In the genomic region with DNA sequence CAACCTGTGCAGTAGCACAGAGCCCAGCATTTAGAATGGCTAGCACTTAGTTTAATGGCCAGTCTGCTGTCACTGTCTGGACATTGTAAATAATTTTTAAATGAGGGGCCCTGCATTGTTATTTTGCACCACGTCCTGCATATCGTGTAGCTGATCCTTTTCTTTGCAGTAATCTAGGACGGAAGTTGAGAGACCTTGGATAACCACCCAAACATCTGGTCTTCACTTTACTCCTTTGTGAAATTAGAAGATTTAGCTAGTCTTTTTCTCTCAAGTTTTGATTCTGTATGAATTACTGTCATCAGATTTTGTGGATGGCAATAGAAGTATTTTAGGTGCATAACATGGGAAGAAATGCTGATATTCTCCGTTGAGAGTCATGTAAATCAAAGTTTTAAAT, we compare ENCODE assay signal across 10 cellular contexts. TPM values are rescaled to one million over a fixed set of nuclear protein-coding genes. Genes with fewer than 3 reads are reported as not detected.
DNase-seq lines count a peak whose midpoint lies in the region; FAIRE-seq and TF ChIP-seq lines count a peak whose summit lies in the region.
"Had no signal": no experiment of that assay in that cellular context is flagged by ENCODE, and none has a peak within 500 bp of the region (broad histone marks: within the 10 kb centered on the region; RNA-seq: fewer than 3 reads in every experiment).

No MANE protein-coding gene starts in this region.

- H3K4me3 ChIP-seq in SJCRH30 (peak overlapping the region; percentile 91), fibroblast of villous mesenchyme (ENCODE audit: low read depth, low read length) (peak overlapping the region; percentile 83), spleen (peak overlapping the region in 7 of 8 donors; percentile 1 to 83 (median 67))

- intact Hi-C loops in activated CD4-positive, alpha-beta T cell treated with anti-CD3 and anti-CD28 coated beads, Interleukin-2, amount 10 ng/mL, durations not matched to agents 24 days and 14 days (cut with micrococcal nuclease) = loop anchor here (5.0 to 10.0 kb wide), 4 partner anchors 206 to 564 kb away; a partner anchor contains a TSS
- intact Hi-C loops in spleen (cut with DNase I; ENCODE audit: low total_unique reads) = no loop called here

- no peaks in the 10 kb centered on the region for H3K9me3 ChIP-seq in SJCRH30 (replicated peaks)
- no peaks in the 10 kb centered on the region for H3K9me3 ChIP-seq in spleen

- H3K27ac Mint-ChIP-seq in activated CD4-positive, alpha-beta T cell treated with anti-CD3 and anti-CD28 coated beads, Interleukin-2, amount 10 ng/mL, durations not matched to agents 24 days and 14 days = peak overlapping the region; percentile 70

- WGBS in spleen, 5 donors = 61 to 79% (median 65%) methylated on average over 4 of the region's 4 CpGs

- TF ChIP-seq POLR2A in spleen (IDR thresholded peaks at IDR 0.05) (no peak), H54 (IDR thresholded peaks at IDR 0.05; ENCODE audit: low read depth, low read length) (no peak)

- DNase-seq in activated CD4-positive, alpha-beta T cell treated with anti-CD3 and anti-CD28 coated beads, Interleukin-2, amount 10 ng/mL, durations not matched to agents 24 days and 14 days = no peak
- DNase-seq in activated CD4-positive, alpha-beta T cell treated with anti-CD3 and anti-CD28 coated beads for 48 hours = no peak
- DNase-seq in SJCRH30 (no peak), fibroblast of villous mesenchyme (ENCODE audit: low read depth) (no peak), spleen (no peak), Kasumi-1 (lab: John Stamatoyannopoulos, UW) (no peak), H54 (ENCODE audit: insufficient read length, low spot score) (no peak), caudate nucleus (lab: John Stamatoyannopoulos, UW) (no peak)
- DNase-seq: SHP77 had no signal

- no peaks in the 10 kb centered on the region for H3K27me3 Mint-ChIP-seq in activated CD4-positive, alpha-beta T cell treated with anti-CD3 and anti-CD28 coated beads, Interleukin-2, amount 10 ng/mL, durations not matched to agents 24 days and 14 days

- H3K36me3 ChIP-seq in SJCRH30 (peaks cover 20% of the 10 kb centered on the region), spleen (peaks cover 0 to 24% (median 3%) of the 10 kb centered on the region in 6 donors)

- peaks cover 29% of the 10 kb centered on the region for H3K36me3 Mint-ChIP-seq in activated CD4-positive, alpha-beta T cell treated with anti-CD3 and anti-CD28 coated beads, Interleukin-2, amount 10 ng/mL, durations not matched to agents 24 days and 14 days (ENCODE audit: low read depth)

- no peaks in the 10 kb centered on the region for H3K9me3 Mint-ChIP-seq in activated CD4-positive, alpha-beta T cell treated with anti-CD3 and anti-CD28 coated beads, Interleukin-2, amount 10 ng/mL, durations not matched to agents 24 days and 14 days

- peak overlapping the region; percentile 84 for H3K4me3 Mint-ChIP-seq in activated CD4-positive, alpha-beta T cell treated with anti-CD3 and anti-CD28 coated beads, Interleukin-2, amount 10 ng/mL, durations not matched to agents 24 days and 14 days

- peaks cover 33% of the 10 kb centered on the region for H3K4me1 Mint-ChIP-seq in activated CD4-positive, alpha-beta T cell treated with anti-CD3 and anti-CD28 coated beads, Interleukin-2, amount 10 ng/mL, durations not matched to agents 24 days and 14 days

- H3K4me1 ChIP-seq in SJCRH30 (peaks cover 11% of the 10 kb centered on the region; the same call in 1 of the 2 replicates), spleen (peaks cover 6 to 82% (median 49%) of the 10 kb centered on the region in 6 donors)

- FAIRE-seq in H54 (lab: Jason Lieb, UNC) = no peak

- TF ChIP-seq CTCF in fibroblast of villous mesenchyme (IDR thresholded peaks at IDR 0.05; ENCODE audit: insufficient read depth, low read depth, low read length) (no peak), spleen (IDR thresholded peaks at IDR 0.05 in 8 of 11, conservative IDR thresholded peaks at IDR 0.05 in 3 of 11) (no peak)

- H3K27ac ChIP-seq in SJCRH30 (no peak overlapping the region), spleen (peak overlapping the region; percentile 4 to 98 (median 96)), caudate nucleus (ENCODE audit: low read depth, low read length) (no peak overlapping the region)

- no peaks in the 10 kb centered on the region for H3K27me3 ChIP-seq in SJCRH30
- no peaks in the 10 kb centered on the region for H3K27me3 ChIP-seq in spleen (replicated peaks in 1 of 7)

RNA-seq across cellular contexts. Expression of a gene that starts 1.9 kb away (rescaled TPM):
- total RNA-seq in activated CD4-positive, alpha-beta T cell treated with anti-CD3 and anti-CD28 coated beads, Interleukin-2, amount 10 ng/mL, durations not matched to agents 24 days and 14 days = 33.3 and 34.7 TPM in 2 replicates
- 44.4 and 47.1 TPM in 2 replicates for total RNA-seq in SJCRH30 (2014; rRNA removed; shearing (Covaris generic))
- total RNA-seq in fibroblast of villous mesenchyme (28.7 and 44.9 TPM in 2 replicates), spleen (100 to 1,000 TPM in 1 of 7 donors, 10 to 100 TPM in 6; 36.5 to 104 (median 49.5) TPM)
- 10 to 100 TPM; 18.0 to 21.0 (median 18.9) TPM for polyA plus RNA-seq in spleen

RNA-seq across cellular contexts. Expression of a gene that starts 32.9 kb away (rescaled TPM):
- not detected in 2 replicates for total RNA-seq in activated CD4-positive, alpha-beta T cell treated with anti-CD3 and anti-CD28 coated beads, Interleukin-2, amount 10 ng/mL, durations not matched to agents 24 days and 14 days
- total RNA-seq in SJCRH30 (2014; rRNA removed; shearing (Covaris generic)) = 0.02 and 0.03 TPM in 2 replicates
- total RNA-seq in fibroblast of villous mesenchyme (under 0.01 TPM in 2 replicates), spleen (under 1 TPM; 0.20 to 0.94 (median 0.66) TPM)
- polyA plus RNA-seq in spleen = 1 to 10 TPM in 1 of 3 donors, under 1 TPM in 2; 0.08 to 1.6 (median 0.28) TPM
- total RNA-seq: lung microvascular endothelial cell had no signal

Comparison
In these comparisons a context has a peak if more than half of its experiments do, and no peak if none do; other contexts are left out.
1. H3K27ac ChIP-seq: peak in spleen (8 of 8); none in SJCRH30 (single experiment) and caudate nucleus (single experiment).
2. Peak in every context shown above with its lines, with median percentiles within 50 percentile points of each other: H3K4me3 ChIP-seq.